Comparison of ENCODE assay signal across 16 cellular contexts in genomic region chr11:18407400-18407799, GRCh38. TPM values are rescaled to one million over a fixed set of nuclear protein-coding genes. Genes with fewer than 3 reads are reported as not detected.
A peak's percentile ranks its signal among the peaks of the same experiment; 100 is the strongest.
DNase-seq lines count a peak whose midpoint lies in the region; ATAC-seq, FAIRE-seq and TF ChIP-seq lines count a peak whose summit lies in the region.
"Not testable (repeated sequence)": the region's sequence is repeated elsewhere in the genome, so short reads cannot be mapped to it uniquely, and the experiment has no call there.
"Had no signal": no experiment of that assay in that cellular context is flagged by ENCODE, and none has a peak within 500 bp of the region (broad histone marks: within the 10 kb centered on the region; RNA-seq: fewer than 3 reads in every experiment).

No MANE protein-coding gene starts in this region.

- H3K27ac ChIP-seq in CD4-positive, CD25-positive, alpha-beta regulatory T cell (ENCODE audit: insufficient read depth, low read length, poor library complexity, severe bottlenecking); foreskin keratinocyte: not testable (repeated sequence)
- H3K27ac ChIP-seq in PC-3 (ENCODE audit: low read length) (peak overlapping the region; percentile 87), VCaP (peak overlapping the region; percentile 9; the same call in 1 of the 2 replicates), stomach (peak overlapping the region in 1 of 5 donors; percentile 24)

- peaks cover 11% of the 10 kb centered on the region for H3K79me2 ChIP-seq in PC-3 (ENCODE audit: low read length)

- H4K20me1 ChIP-seq in PC-3 (ENCODE audit: low read length): peaks cover 24% of the 10 kb centered on the region

- H3K4me2 ChIP-seq in PC-3 (ENCODE audit: low read length): peak overlapping the region; percentile 13

- not testable (repeated sequence) for ATAC-seq in CD4-positive, CD25-positive, alpha-beta regulatory T cell (ENCODE audit: low read depth in 2 of 2)
- peak; percentile 89 for ATAC-seq in PC-3
- peak; percentile 71 for ATAC-seq in foreskin keratinocyte
- ATAC-seq in mucosa of descending colon: peak; percentile 80

- TF ChIP-seq EP300 in stomach (IDR thresholded peaks at IDR 0.05): not testable (repeated sequence)

- H3K9me3 Mint-ChIP-seq in CD4-positive, CD25-positive, alpha-beta regulatory T cell: not testable (repeated sequence)

- peak overlapping the region; percentile 36; the same call in 1 of the 2 replicates for H3K9ac ChIP-seq in PC-3 (ENCODE audit: low read length)

- 23 to 47% (median 25%) methylated on average over 3 of the region's 3 CpGs for WGBS in stomach, 5 donors

- not testable (repeated sequence) for H3K27me3 Mint-ChIP-seq in CD4-positive, CD25-positive, alpha-beta regulatory T cell

- not testable (repeated sequence) for H3K9me3 ChIP-seq in CD4-positive, CD25-positive, alpha-beta regulatory T cell (ENCODE audit: control insufficient read depth in 2 of 2, low read length in 2 of 2); PC-3 (ENCODE audit: low read length); mucosa of descending colon; stomach

- not testable (repeated sequence) for H3K4me3 ChIP-seq in CD4-positive, CD25-positive, alpha-beta regulatory T cell (ENCODE audit: low read depth, low read length); PC-3 (ENCODE audit: low read length); bronchial epithelial cell (ENCODE audit: low read depth, low read length); mucosa of descending colon; stomach

- peak; percentile 20 for FAIRE-seq in H54 (lab: Jason Lieb, UNC)
- not testable (repeated sequence) for FAIRE-seq in bronchial epithelial cell (lab: Jason Lieb, UNC)

- POLR2A ChIA-PET in PC-3 (lab: Charles Lee; ENCODE audit: unreplicated experiment): interaction anchor here (0.6 to 1.2 kb wide), 3 partner anchors 10 to 119 kb away, joined by 3 to 9 read pairs (median 7); partner anchors contain the start of gene LDHA

- H3K36me3 Mint-ChIP-seq in CD4-positive, CD25-positive, alpha-beta regulatory T cell: peaks cover 36% of the 10 kb centered on the region

- H3K4me1 ChIP-seq in CD4-positive, CD25-positive, alpha-beta regulatory T cell (ENCODE audit: control insufficient read depth, insufficient read depth, low read length, poor library complexity, severe bottlenecking); mucosa of descending colon (ENCODE audit: low read depth); stomach: not testable (repeated sequence)
- H3K4me1 ChIP-seq in PC-3 (ENCODE audit: insufficient read depth, low read length): peaks cover 35% of the 10 kb centered on the region
- peaks cover 11% of the 10 kb centered on the region for H3K4me1 ChIP-seq in foreskin keratinocyte

- not testable (repeated sequence) for H3K4me3 Mint-ChIP-seq in CD4-positive, CD25-positive, alpha-beta regulatory T cell

- H3K27me3 ChIP-seq in CD4-positive, CD25-positive, alpha-beta regulatory T cell (ENCODE audit: control insufficient read depth, insufficient read depth, low read length); PC-3 (ENCODE audit: low read length); bronchial epithelial cell (ENCODE audit: control insufficient read depth, insufficient read depth, low read length); foreskin keratinocyte; stomach: not testable (repeated sequence)

- not testable (repeated sequence) for TF ChIP-seq POLR2A in H54 (IDR thresholded peaks at IDR 0.05; ENCODE audit: low read depth, low read length); stomach (IDR thresholded peaks at IDR 0.05)

- intact Hi-C loops in PC-3 (cut with micrococcal nuclease) (loop anchor here (2.0 to 10.0 kb wide), 3 partner anchors 85 to 163 kb away; partner anchors contain the start of genes SAA2 and TSG101), mucosa of descending colon (cut with DNase I, micrococcal nuclease) (loop anchor here in 1 of 2 donors (10.0 kb wide), 1 partner anchor 103 kb away; no protein-coding TSS in a partner anchor)
- intact Hi-C loops in stomach (cut with DNase I; ENCODE audit: low total_unique reads): not testable (repeated sequence)

- H2AFZ ChIP-seq in PC-3 (ENCODE audit: low read length): not testable (repeated sequence)

- peaks cover 6 to 21% (median 11%) of the 10 kb centered on the region in 4 donors for H3K4me1 Mint-ChIP-seq in CD4-positive, CD25-positive, alpha-beta regulatory T cell

- BruUV-seq in PC-3 (replicated peaks; lab: Mats Ljungman, UMichigan): TSS peak; percentile 97

- peak overlapping the region in 2 of 3 donors; percentile 5 to 41 for H3K27ac Mint-ChIP-seq in CD4-positive, CD25-positive, alpha-beta regulatory T cell

- H3K9me2 ChIP-seq in PC-3 (replicated peaks; ENCODE audit: low read length): not testable (repeated sequence)

- CTCF ChIA-PET in PC-3 (lab: Charles Lee): not testable (repeated sequence)

- not testable (repeated sequence) for DNase-seq in CD4-positive, CD25-positive, alpha-beta regulatory T cell; H54 (ENCODE audit: insufficient read length, low spot score)
- DNase-seq in PC-3 (peak; percentile 92), bronchial epithelial cell (ENCODE audit: low read depth) (peak; percentile 80), foreskin keratinocyte (peak; percentile 66 to 81), mucosa of descending colon (peak in 1 of 3 donors; percentile 27), stomach (peak; percentile 43)

- TF ChIP-seq CTCF in PC-3 (conservative IDR thresholded peaks at IDR 0.05; ENCODE audit: low read depth, low read length); VCaP (conservative IDR thresholded peaks at IDR 0.05); bronchial epithelial cell (IDR thresholded peaks at IDR 0.05; ENCODE audit: insufficient read depth, low read length, severe bottlenecking); foreskin keratinocyte (conservative IDR thresholded peaks at IDR 0.05); mucosa of descending colon (IDR thresholded peaks at IDR 0.05); stomach (IDR thresholded peaks at IDR 0.05): not testable (repeated sequence)

- peaks cover 59% of the 10 kb centered on the region for H3K36me3 ChIP-seq in CD4-positive, CD25-positive, alpha-beta regulatory T cell (ENCODE audit: control insufficient read depth, insufficient read depth, low read length)
- peaks cover 46% of the 10 kb centered on the region for H3K36me3 ChIP-seq in PC-3 (ENCODE audit: low read depth, low read length)
- peaks cover 13% of the 10 kb centered on the region for H3K36me3 ChIP-seq in bronchial epithelial cell (ENCODE audit: control insufficient read depth, insufficient read depth, low read length)
- H3K36me3 ChIP-seq in mucosa of descending colon (ENCODE audit: low read depth): peaks cover 24% of the 10 kb centered on the region
- H3K36me3 ChIP-seq in stomach: peaks cover 59 to 67% (median 67%) of the 10 kb centered on the region in 4 donors

- peaks cover 48% of the 10 kb centered on the region for H3F3A ChIP-seq in PC-3 (ENCODE audit: low read length, unreplicated experiment)

RNA-seq across cellular contexts. Expression of gene LDHC, which starts 4.7 kb away (rescaled TPM):
- not detected for total RNA-seq in CD4-positive, CD25-positive, alpha-beta regulatory T cell
- 1 to 10 TPM in 1 of 4 donors, not detected in 3; 3.1 TPM for polyA plus RNA-seq in CD4-positive, CD25-positive, alpha-beta regulatory T cell
- total RNA-seq in PC-3 (2014; rRNA removed) (0.15 TPM in 1 of 2 replicates, not detected in the other), bronchial epithelial cell (0.26 and 1.7 TPM in 2 replicates), foreskin keratinocyte (1.4 TPM in 1 of 2 replicates, not detected in the other), mucosa of descending colon (not detected), stomach (under 1 TPM in 1 of 5 donors, not detected in 4; 0.73 TPM)
- polyA plus RNA-seq in foreskin keratinocyte (1.2 TPM in 1 of 2 replicates, not detected in the other), stomach (under 1 TPM in 1 of 3 donors, not detected in 2; 0.81 TPM)
- total RNA-seq: activated CD8-positive, alpha-beta T cell treated with anti-CD3 and anti-CD28 coated beads, Interleukin-2, amount 10 ng/mL, durations not matched to agents 7 days and 5 days; CD4-positive, alpha-beta memory T cell; epithelial cell of proximal tubule; mesenteric fat pad; naive thymus-derived CD8-positive, alpha-beta T cell; Right ventricle myocardium superior; ureter had no signal
- polyA plus RNA-seq: CD4-positive, alpha-beta memory T cell had no signal

RNA-seq across cellular contexts. Expression of gene LDHA, which starts 13.0 kb away (rescaled TPM):
- 234 TPM for total RNA-seq in CD4-positive, CD25-positive, alpha-beta regulatory T cell
- 100 to 1,000 TPM; 361 to 569 (median 446) TPM for polyA plus RNA-seq in CD4-positive, CD25-positive, alpha-beta regulatory T cell
- total RNA-seq in PC-3 (2014; rRNA removed) (1,402 and 1,441 TPM in 2 replicates), bronchial epithelial cell (898 and 1,075 TPM in 2 replicates), foreskin keratinocyte (682 and 762 TPM in 2 replicates), mucosa of descending colon (100 to 1,000 TPM; 453 to 504 (median 462) TPM), stomach (100 to 1,000 TPM; 106 to 367 (median 236) TPM)
- polyA plus RNA-seq in foreskin keratinocyte (706 and 907 TPM in 2 replicates), stomach (100 to 1,000 TPM; 263 to 350 (median 334) TPM)

RNA-seq across cellular contexts. Expression of gene LDHAL6A, which starts 48.3 kb away (rescaled TPM):
- not detected for total RNA-seq in CD4-positive, CD25-positive, alpha-beta regulatory T cell
- under 1 TPM in 1 of 4 donors, not detected in 3; 0.08 TPM for polyA plus RNA-seq in CD4-positive, CD25-positive, alpha-beta regulatory T cell
- total RNA-seq in PC-3 (2014; rRNA removed): not detected in 2 replicates
- total RNA-seq in bronchial epithelial cell: not detected in 2 replicates
- not detected in 2 replicates for total RNA-seq in foreskin keratinocyte
- polyA plus RNA-seq in foreskin keratinocyte: not detected in 2 replicates
- total RNA-seq in mucosa of descending colon: not detected
- total RNA-seq in stomach: not detected
- not detected for polyA plus RNA-seq in stomach
- total RNA-seq: activated CD8-positive, alpha-beta T cell treated with anti-CD3 and anti-CD28 coated beads, Interleukin-2, amount 10 ng/mL, durations not matched to agents 7 days and 5 days; epithelial cell of proximal tubule; mesenteric fat pad; Right ventricle myocardium superior; sciatic nerve; ureter had no signal
- polyA plus RNA-seq: CD4-positive, alpha-beta memory T cell had no signal
